In genomic region chr6:108361312-108361932, GRCh38 we compare ENCODE assay signal across 20 cellular contexts.
DNase-seq lines count a peak whose midpoint lies in the region; ATAC-seq and TF ChIP-seq lines count a peak whose summit lies in the region.
"Had no signal": no experiment of that assay in that cellular context is flagged by ENCODE, and none has a peak within 500 bp of the region (broad histone marks: within the 10 kb centered on the region; RNA-seq: fewer than 3 reads in every experiment).

No MANE protein-coding gene starts in this region.

- H3K79me1 ChIP-seq in IMR-90 (ENCODE audit: low read depth in 1 of 2, low read length in 2 of 2) (no peaks in the 10 kb centered on the region), neuronal stem cell (ENCODE audit: low read depth, low read length) (no peaks in the 10 kb centered on the region)

- H3K36me3 ChIP-seq in IMR-90 (ENCODE audit: control insufficient read depth, insufficient read depth, low read length): no peaks in the 10 kb centered on the region
- no peaks in the 10 kb centered on the region for H3K36me3 ChIP-seq in neuronal stem cell (replicated peaks in 1 of 2; ENCODE audit: control insufficient read depth in 2 of 2, insufficient read depth in 2 of 2, low read length in 2 of 2)
- peaks cover 11% of the 10 kb centered on the region for H3K36me3 ChIP-seq in MG63
- H3K36me3 ChIP-seq: Peyer's patch, thyroid gland had no signal

- no peak overlapping the region for H2AK5ac ChIP-seq in IMR-90 (ENCODE audit: low read depth, low read length)
- H2AK5ac ChIP-seq in neuronal stem cell (ENCODE audit: low read depth, low read length): no peak overlapping the region

- DNase-seq in AML-193 (lab: John Stamatoyannopoulos, UW): peak; percentile 97 to 98
- DNase-seq in IMR-90: peak; percentile 13
- peak; percentile 82 for DNase-seq in SIG-M5 treated with dmso at 0.1 percent for 504 hours (lab: John Stamatoyannopoulos, UW; ENCODE audit: unreplicated experiment)
- DNase-seq in foreskin fibroblast: peak; percentile 21 to 69
- no peak for DNase-seq in nucleus accumbens (lab: John Stamatoyannopoulos, UW)
- no peak for DNase-seq in neuronal stem cell (ENCODE audit: low spot score)
- no peak for DNase-seq in MG63
- no peak for DNase-seq in NCI-H1436 treated with DMSO at 0.1 percent for 48 hours (lab: John Stamatoyannopoulos, UW)
- DNase-seq: activated CD4-positive, alpha-beta memory T cell treated with anti-CD3 and anti-CD28 coated beads for 36 hours; activated naive CD4-positive, alpha-beta T cell treated with anti-CD3 and anti-CD28 coated beads, Interleukin-2, amount 50 U/mL, for 16 hours; activated T-cell treated with anti-CD3 and anti-CD28 coated beads, Interleukin-2, amount 50 U/mL, for 24 hours; CD8-positive, alpha-beta memory T cell; endodermal cell; GOT3; left cardiac atrium; NCI-H2171; NCI-H69; Peyer's patch; thyroid gland had no signal

- H3K18ac ChIP-seq in IMR-90 (ENCODE audit: low read depth, low read length) (no peak overlapping the region), neuronal stem cell (ENCODE audit: low read length) (no peak overlapping the region)

- H2AFZ ChIP-seq in IMR-90 (replicated peaks; ENCODE audit: low read length, poor library complexity) (no peak overlapping the region), neuronal stem cell (ENCODE audit: low read length) (no peak overlapping the region)

- 0 out of 2 replicates have a peak, but pooled peaks cover 4% of the 10 kb centered on the region for H3K9me1 ChIP-seq in IMR-90 (ENCODE audit: insufficient read depth, low read length)

- H3K4me2 ChIP-seq in IMR-90 (ENCODE audit: low read depth, low read length): no peak overlapping the region
- no peak overlapping the region for H3K4me2 ChIP-seq in neuronal stem cell (ENCODE audit: insufficient read depth, low read length, poor library complexity, severe bottlenecking)

- no peak overlapping the region for H2BK15ac ChIP-seq in IMR-90 (ENCODE audit: low read depth, low read length)
- no peak overlapping the region for H2BK15ac ChIP-seq in neuronal stem cell (ENCODE audit: low read length)

- no peaks in the 10 kb centered on the region for H3K4me1 ChIP-seq in IMR-90 (ENCODE audit: control insufficient read depth, insufficient read depth, low read length)
- H3K4me1 ChIP-seq in neuronal stem cell (ENCODE audit: control insufficient read depth in 2 of 2, insufficient read depth in 1 of 2, low read depth in 1 of 2, low read length in 2 of 2): peaks cover 2 to 34% of the 10 kb centered on the region in 2 donors
- H3K4me1 ChIP-seq: Peyer's patch, thyroid gland had no signal

- no peak for TF ChIP-seq CTCF in IMR-90 (conservative IDR thresholded peaks at IDR 0.05; ENCODE audit: low read depth, low read length)
- no peak for TF ChIP-seq CTCF in foreskin fibroblast (IDR thresholded peaks at IDR 0.05; ENCODE audit: low read depth, low read length)

- H3K4ac ChIP-seq in IMR-90 (ENCODE audit: low read depth, low read length) (no peak overlapping the region), neuronal stem cell (ENCODE audit: low read length) (no peak overlapping the region)

- BruUV-seq in IMR-90 (replicated peaks; lab: Mats Ljungman, UMichigan): no TSS peak

- no peak overlapping the region for H2BK20ac ChIP-seq in IMR-90 (ENCODE audit: low read depth, low read length)

- CTCF ChIA-PET in IMR-90 (lab: Yijun Ruan, JAX): no interaction called here

- H4K5ac ChIP-seq in IMR-90 (ENCODE audit: low read depth, low read length): no peak overlapping the region

- no peak overlapping the region for H3K9ac ChIP-seq in IMR-90 (ENCODE audit: low read depth, low read length)
- no peak overlapping the region for H3K9ac ChIP-seq in neuronal stem cell (ENCODE audit: low read depth, low read length, poor library complexity)

- no peak for TF ChIP-seq POLR2A in IMR-90 (IDR thresholded peaks at IDR 0.05; ENCODE audit: low read depth, low read length)

- H3K23ac ChIP-seq in IMR-90 (ENCODE audit: low read depth, low read length) (no peak overlapping the region), neuronal stem cell (ENCODE audit: low read depth, low read length, poor library complexity) (no peak overlapping the region)

- H3K27me3 ChIP-seq in IMR-90 (ENCODE audit: control insufficient read depth, insufficient read depth, low read length) (no peaks in the 10 kb centered on the region), neuronal stem cell (ENCODE audit: control insufficient read depth in 3 of 3, insufficient read depth in 3 of 3, low read depth in 1 of 3, low read length in 3 of 3) (no peaks in the 10 kb centered on the region), MG63 (no peaks in the 10 kb centered on the region)
- H3K27me3 ChIP-seq: Peyer's patch, thyroid gland had no signal

- H4K91ac ChIP-seq in IMR-90 (ENCODE audit: insufficient read depth, low read depth, low read length): no peak overlapping the region
- no peak overlapping the region for H4K91ac ChIP-seq in neuronal stem cell (ENCODE audit: low read depth, low read length, poor library complexity)

- no peak for ATAC-seq in IMR-90 (ENCODE audit: low read depth)
- ATAC-seq: left cardiac atrium had no signal

- H4K20me1 ChIP-seq in IMR-90 (ENCODE audit: insufficient read depth, low read length): no peaks in the 10 kb centered on the region

- no peak overlapping the region for H2AK9ac ChIP-seq in IMR-90 (replicated peaks; ENCODE audit: low read depth, low read length, poor library complexity)

- H3K4me3 ChIP-seq in IMR-90 (ENCODE audit: insufficient read depth, low read depth, low read length): no peak overlapping the region
- no peak overlapping the region for H3K4me3 ChIP-seq in foreskin fibroblast (ENCODE audit: low read depth in 1 of 2, low read length in 2 of 2)
- no peak overlapping the region for H3K4me3 ChIP-seq in neuronal stem cell (ENCODE audit: low read length in 2 of 2)
- H3K4me3 ChIP-seq in MG63: no peak overlapping the region
- H3K4me3 ChIP-seq: Peyer's patch, thyroid gland had no signal

- no peaks in the 10 kb centered on the region for H3K9me3 ChIP-seq in IMR-90 (ENCODE audit: control insufficient read depth, insufficient read depth, low read length)
- no peaks in the 10 kb centered on the region for H3K9me3 ChIP-seq in neuronal stem cell (replicated peaks in 1 of 2; ENCODE audit: control insufficient read depth in 2 of 2, insufficient read depth in 1 of 2, low read depth in 1 of 2, low read length in 2 of 2)
- H3K9me3 ChIP-seq in MG63: no peaks in the 10 kb centered on the region
- H3K9me3 ChIP-seq: Peyer's patch, thyroid gland had no signal

- H3K27ac ChIP-seq in IMR-90 (ENCODE audit: insufficient read depth, low read length) (no peak overlapping the region), neuronal stem cell (replicated peaks; ENCODE audit: low read length) (no peak overlapping the region)
- H3K27ac ChIP-seq: Peyer's patch, thyroid gland, VCaP had no signal

- H3K14ac ChIP-seq in IMR-90 (replicated peaks; ENCODE audit: low read depth, low read length) (no peak overlapping the region), neuronal stem cell (ENCODE audit: low read length) (no peak overlapping the region)

- no peak overlapping the region for H4K8ac ChIP-seq in IMR-90 (ENCODE audit: low read depth in 2 of 2, low read length in 2 of 2)
- no peak overlapping the region for H4K8ac ChIP-seq in neuronal stem cell (ENCODE audit: low read depth, low read length)

- H2BK12ac ChIP-seq in neuronal stem cell (ENCODE audit: low read length): no peak overlapping the region

- H2BK5ac ChIP-seq in IMR-90 (ENCODE audit: low read depth, low read length, poor library complexity, severe bottlenecking) (no peak overlapping the region), neuronal stem cell (ENCODE audit: low read length) (no peak overlapping the region)

- intact Hi-C loops in IMR-90 (cut with micrococcal nuclease): no loop called here

- in situ Hi-C loops in IMR-90 (cut with MboI; ENCODE audit: low sequenced_read_pairs): no loop called here

- no peak overlapping the region for H3K56ac ChIP-seq in IMR-90 (ENCODE audit: extremely low read depth, insufficient read depth, low read length)

- POLR2A ChIA-PET in IMR-90 (lab: Charles Lee; ENCODE audit: unreplicated experiment): no interaction called here

- no peak for TF ChIP-seq RAD21 in IMR-90 (IDR thresholded peaks at IDR 0.05; ENCODE audit: low read length)

- dilution Hi-C loops in IMR-90 (cut with HindIII; ENCODE audit: low sequenced_read_pairs, unreplicated experiment): no loop called here

- WGBS in IMR-90 (ENCODE audit: extremely low coverage in 2 of 2, insufficient read length in 1 of 2), 2 experiments: 100% methylated on average over 1 of the region's 5 CpGs; no CpG with 5 or more reads in 1 of the 2 experiments
- WGBS in neuronal stem cell (ENCODE audit: extremely low coverage in 2 of 2, insufficient read length in 2 of 2, insufficient replicate concordance in 1 of 2), 2 donors: no CpG with 5 or more reads among the region's 5 CpGs

- H2BK120ac ChIP-seq in IMR-90 (ENCODE audit: low read depth, low read length): no peak overlapping the region
- no peak overlapping the region for H2BK120ac ChIP-seq in neuronal stem cell (ENCODE audit: low read depth, low read length)

TF ChIP-seq in IMR-90, 13 proteins besides CTCF, POLR2A, EP300 and RAD21:
- TF ChIP-seq MXI1 (IDR thresholded peaks at IDR 0.05; ENCODE audit: borderline replicate concordance, low read depth, low read length) (no peak), MAZ (IDR thresholded peaks at IDR 0.05; ENCODE audit: borderline replicate concordance, low read depth, low read length) (no peak), MAFK (IDR thresholded peaks at IDR 0.05; ENCODE audit: low read depth, low read length) (no peak), CEBPB (IDR thresholded peaks at IDR 0.05; ENCODE audit: low read depth, low read length) (no peak), RFX5 (IDR thresholded peaks at IDR 0.05; ENCODE audit: low read depth, low read length) (no peak), RCOR1 (IDR thresholded peaks at IDR 0.05; ENCODE audit: insufficient replicate concordance, low read length) (no peak), SMC3 (IDR thresholded peaks at IDR 0.05; ENCODE audit: low read depth, low read length) (no peak), USF2 (IDR thresholded peaks at IDR 0.05; ENCODE audit: low read depth, low read length) (no peak), NFE2L2 (IDR thresholded peaks at IDR 0.05; ENCODE audit: low read depth, low read length) (no peak), CHD1 (IDR thresholded peaks at IDR 0.05; ENCODE audit: low read depth, low read length) (no peak), FOS (IDR thresholded peaks at IDR 0.05; ENCODE audit: low read depth, low read length) (no peak)
TF ChIP-seq in IMR-90: peak in this region for 0.

Comparison
In these comparisons a context has a peak if more than half of its experiments do, and no peak if none do; other contexts are left out.
1. DNase-seq: peak in AML-193 (2 of 2), IMR-90 (single experiment), SIG-M5 treated with dmso at 0.1 percent for 504 hours (single experiment) and foreskin fibroblast (2 of 2); none in nucleus accumbens (0 of 56), neuronal stem cell (single experiment), MG63 (single experiment) and NCI-H1436 treated with DMSO at 0.1 percent for 48 hours (single experiment).